Comparison of ENCODE assay signal across 25 cellular contexts in the genomic region with DNA sequence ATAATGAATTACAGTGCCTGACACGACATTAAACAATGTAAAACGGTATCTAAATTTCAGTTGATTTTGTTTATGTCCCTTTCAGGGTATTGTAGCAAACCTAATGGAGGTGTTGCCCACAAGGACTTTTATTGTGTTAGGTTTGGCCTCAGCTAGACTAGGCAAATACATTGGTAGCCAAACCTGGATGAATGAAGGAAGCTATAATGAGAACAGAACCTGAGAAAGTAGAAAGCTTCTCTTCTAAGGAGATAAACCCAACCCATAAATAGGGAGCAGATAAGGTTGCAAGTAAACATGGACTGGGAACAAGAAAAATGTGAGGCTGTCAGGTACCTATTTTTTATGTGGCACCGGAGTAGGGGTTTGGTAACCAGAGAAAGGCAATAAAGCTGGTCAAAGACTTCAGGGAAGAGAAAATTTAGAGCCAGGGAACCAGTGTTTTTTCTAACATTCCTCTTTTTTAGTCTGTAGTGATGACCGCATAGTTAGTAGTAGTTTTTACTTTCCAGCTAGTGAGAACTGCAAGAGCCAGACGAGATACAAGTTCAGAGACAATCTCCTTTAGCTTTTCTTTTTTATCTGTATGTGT.
"Had no signal": no experiment of that assay in that cellular context is flagged by ENCODE, and none has a peak within 500 bp of the region (broad histone marks: within the 10 kb centered on the region; RNA-seq: fewer than 3 reads in every experiment).

No MANE protein-coding gene starts in this region.

- H3K27me3 ChIP-seq: breast epithelium, Peyer's patch, SJSA1 had no signal

- DNase-seq: activated CD4-positive, alpha-beta T cell treated with anti-CD3 and anti-CD28 coated beads, Interleukin-2, amount 50 U/mL, for 1 hour; activated CD4-positive, CD25-positive, alpha-beta regulatory T cell; activated CD8-positive, alpha-beta memory T cell treated with anti-CD3 and anti-CD28 coated beads, Interleukin-2, amount 50 U/mL, for 4 hours; activated CD8-positive, alpha-beta T cell treated with anti-CD3 and anti-CD28 coated beads for 36 hours; activated gamma-delta T cell treated with Interleukin-2 at 50 U/mL for 16 hours; activated naive CD4-positive, alpha-beta T cell treated with anti-CD3 and anti-CD28 coated beads, Interleukin-2, amount 10 ng/mL, durations not matched to agents 7 days and 5 days; activated T-cell treated with anti-CD3 and anti-CD28 coated beads, Interleukin-2, amount 50 U/mL, for 72 hours; aorta; central memory CD4-positive, alpha-beta T cell; KG1; NCI-H1105; NCI-H1436 treated with DMSO at 0.1 percent for 48 hours; NCI-H187; NCI-H2081; NCI-H510A treated with DMSO at 0.1 percent for 48 hours; NCI-H69; NK-92 treated with Interleukin-12 subunit alpha and Interleukin-12 subunit beta, amount 100 ng/mL, for 24 hours; Peyer's patch; SHP77; T-helper 9 cell had no signal

- H3K4me1 ChIP-seq: breast epithelium, SJSA1 had no signal

- H3K36me3 ChIP-seq: breast epithelium had no signal

- H3K27ac ChIP-seq: breast epithelium, Peyer's patch, RWPE1, SJSA1 had no signal

- H3K27ac Mint-ChIP-seq: activated CD8-positive, alpha-beta T cell treated with anti-CD3 and anti-CD28 coated beads for 36 hours; activated naive CD4-positive, alpha-beta T cell treated with anti-CD3 and anti-CD28 coated beads, Interleukin-2, amount 10 ng/mL, durations not matched to agents 7 days and 5 days; activated T-cell treated with anti-CD3 and anti-CD28 coated beads, Interleukin-2, amount 50 U/mL, for 72 hours; activated T-helper 2 cell treated with anti-CD3 and anti-CD28 coated beads, Interferon-gamma antibody, Interleukin-2, Interleukin-4, amounts not matched to agents 10 μg/mL and 5 μg/mL and 100 μg/mL, durations not matched to agents 14 hours and 24 hours and 36 hours; T-helper 1 cell treated with Interleukin-12 subunit alpha and Interleukin-12 subunit beta and Interleukin-4 antibody, amounts not matched to agents 30 μg/mL and 1 μg/mL, for 36 hours had no signal

- H3K9me3 ChIP-seq: breast epithelium, Peyer's patch, SJSA1 had no signal

- H3K4me3 ChIP-seq: breast epithelium, Peyer's patch, SJSA1 had no signal

- H3K9me3 Mint-ChIP-seq: activated CD8-positive, alpha-beta T cell treated with anti-CD3 and anti-CD28 coated beads for 36 hours; activated naive CD4-positive, alpha-beta T cell treated with anti-CD3 and anti-CD28 coated beads, Interleukin-2, amount 10 ng/mL, durations not matched to agents 7 days and 5 days; activated T-helper 2 cell treated with anti-CD3 and anti-CD28 coated beads, Interferon-gamma antibody, Interleukin-2, Interleukin-4, amounts not matched to agents 10 μg/mL and 5 μg/mL and 100 μg/mL, durations not matched to agents 14 hours and 24 hours and 36 hours; T-helper 1 cell treated with Interleukin-12 subunit alpha and Interleukin-12 subunit beta and Interleukin-4 antibody, amounts not matched to agents 30 μg/mL and 1 μg/mL, for 36 hours had no signal

- H3K27me3 Mint-ChIP-seq: activated CD8-positive, alpha-beta T cell treated with anti-CD3 and anti-CD28 coated beads for 36 hours; activated naive CD4-positive, alpha-beta T cell treated with anti-CD3 and anti-CD28 coated beads, Interleukin-2, amount 10 ng/mL, durations not matched to agents 7 days and 5 days had no signal

- H3K4me1 Mint-ChIP-seq: activated naive CD4-positive, alpha-beta T cell treated with anti-CD3 and anti-CD28 coated beads, Interleukin-2, amount 10 ng/mL, durations not matched to agents 7 days and 5 days had no signal

- ATAC-seq: activated CD8-positive, alpha-beta T cell treated with anti-CD3 and anti-CD28 coated beads for 36 hours; activated T-cell treated with anti-CD3 and anti-CD28 coated beads, Interleukin-2, amount 50 U/mL, for 72 hours had no signal

- H3K4me3 Mint-ChIP-seq: activated CD8-positive, alpha-beta T cell treated with anti-CD3 and anti-CD28 coated beads for 36 hours; activated naive CD4-positive, alpha-beta T cell treated with anti-CD3 and anti-CD28 coated beads, Interleukin-2, amount 10 ng/mL, durations not matched to agents 7 days and 5 days; activated T-cell treated with anti-CD3 and anti-CD28 coated beads, Interleukin-2, amount 50 U/mL, for 72 hours; T-helper 1 cell treated with Interleukin-12 subunit alpha and Interleukin-12 subunit beta and Interleukin-4 antibody, amounts not matched to agents 30 μg/mL and 1 μg/mL, for 36 hours had no signal
